26 cellular contexts compared by ENCODE assay signal in genomic region chr3:192597511-192597910, GRCh38.
A peak's percentile ranks its signal among the peaks of the same experiment; 100 is the strongest.
DNase-seq lines count a peak whose midpoint lies in the region; ATAC-seq and TF ChIP-seq lines count a peak whose summit lies in the region.
"Had no signal": no experiment of that assay in that cellular context is flagged by ENCODE, and none has a peak within 500 bp of the region (broad histone marks: within the 10 kb centered on the region; RNA-seq: fewer than 3 reads in every experiment).

No MANE protein-coding gene starts in this region.

- no peaks in the 10 kb centered on the region for H3K36me3 ChIP-seq in prostate gland
- H3K36me3 ChIP-seq: BLaER1, HAP-1, SJCRH30, vagina had no signal

- no peaks in the 10 kb centered on the region for H3K9me3 ChIP-seq in prostate gland
- H3K9me3 ChIP-seq: BLaER1, HAP-1, psoas muscle, SJCRH30, vagina had no signal

- peak overlapping the region; percentile 7 for H3K27ac Mint-ChIP-seq in Calu3 (ENCODE audit: unreplicated experiment)
- H3K27ac Mint-ChIP-seq in activated T-helper 2 cell treated with anti-CD3 and anti-CD28 coated beads, Interferon-gamma antibody, Interleukin-2, Interleukin-4, amounts not matched to agents 10 μg/mL and 5 μg/mL and 100 μg/mL, durations not matched to agents 14 hours and 24 hours and 36 hours: no peak overlapping the region
- H3K27ac Mint-ChIP-seq: activated CD8-positive, alpha-beta T cell treated with anti-CD3 and anti-CD28 coated beads for 36 hours; activated naive CD8-positive, alpha-beta T cell treated with anti-CD3 and anti-CD28 coated beads, Interleukin-2, amount 50 U/mL, for 24 hours had no signal

- peak overlapping the region; percentile 34 for H3K4me3 ChIP-seq in LNCaP clone FGC (ENCODE audit: low read depth, low read length)
- no peak overlapping the region for H3K4me3 ChIP-seq in prostate gland
- H3K4me3 ChIP-seq: BLaER1, HAP-1, K562, psoas muscle, SJCRH30, skin epidermis, vagina had no signal

- H3K4me1 ChIP-seq in prostate gland (replicated peaks): peaks cover 6% of the 10 kb centered on the region
- H3K4me1 ChIP-seq: BLaER1, HAP-1, psoas muscle, SJCRH30, vagina had no signal

- H3K4me3 Mint-ChIP-seq in Calu3 (ENCODE audit: low read depth, unreplicated experiment): peak overlapping the region; percentile 25
- no peak overlapping the region for H3K4me3 Mint-ChIP-seq in activated T-helper 2 cell treated with anti-CD3 and anti-CD28 coated beads, Interferon-gamma antibody, Interleukin-2, Interleukin-4, amounts not matched to agents 10 μg/mL and 5 μg/mL and 100 μg/mL, durations not matched to agents 14 hours and 24 hours and 36 hours (ENCODE audit: low read depth)
- H3K4me3 Mint-ChIP-seq: activated CD8-positive, alpha-beta T cell treated with anti-CD3 and anti-CD28 coated beads for 36 hours; activated naive CD8-positive, alpha-beta T cell treated with anti-CD3 and anti-CD28 coated beads, Interleukin-2, amount 50 U/mL, for 24 hours had no signal

- H3K27me3 Mint-ChIP-seq in Calu3 (ENCODE audit: unreplicated experiment): no peaks in the 10 kb centered on the region
- H3K27me3 Mint-ChIP-seq in activated T-helper 2 cell treated with anti-CD3 and anti-CD28 coated beads, Interferon-gamma antibody, Interleukin-2, Interleukin-4, amounts not matched to agents 10 μg/mL and 5 μg/mL and 100 μg/mL, durations not matched to agents 14 hours and 24 hours and 36 hours (ENCODE audit: low read depth): no peaks in the 10 kb centered on the region
- H3K27me3 Mint-ChIP-seq: activated CD8-positive, alpha-beta T cell treated with anti-CD3 and anti-CD28 coated beads for 36 hours; activated naive CD8-positive, alpha-beta T cell treated with anti-CD3 and anti-CD28 coated beads, Interleukin-2, amount 50 U/mL, for 24 hours had no signal

- TF ChIP-seq CTCF in Calu3 (IDR thresholded peaks at IDR 0.05; ENCODE audit: unreplicated experiment) (no peak), LNCaP clone FGC (IDR thresholded peaks at IDR 0.05; ENCODE audit: control insufficient read depth, extremely low read depth, insufficient read depth) (no peak), prostate gland (IDR thresholded peaks at IDR 0.05) (no peak)

- DNase-seq in Calu3 (peak; percentile 71), LNCaP clone FGC (ENCODE audit: low read depth) (peak; percentile 82), left ventricle myocardium superior (no peak), prostate gland (ENCODE audit: low spot score) (peak; percentile 89)
- DNase-seq in activated T-helper 2 cell treated with anti-CD3 and anti-CD28 coated beads, Interferon-gamma antibody, Interleukin-2, Interleukin-4, amounts not matched to agents 10 μg/mL and 5 μg/mL and 100 μg/mL, durations not matched to agents 14 hours and 24 hours and 36 hours (ENCODE audit: low spot score): no peak
- DNase-seq: activated CD4-positive, CD25-positive, alpha-beta regulatory T cell treated with anti-CD3 and anti-CD28 coated beads, Interleukin-2, amount 50 U/mL, for 72 hours; activated CD8-positive, alpha-beta T cell treated with anti-CD3 and anti-CD28 coated beads for 36 hours; activated effector memory CD4-positive, alpha-beta T cell treated with Interleukin-2 at 50 U/mL for 16 hours; activated naive CD8-positive, alpha-beta T cell treated with anti-CD3 and anti-CD28 coated beads, Interleukin-2, amount 50 U/mL, for 24 hours; hypothalamus; MM.1S; NCI-H2081; NCI-H446 treated with DMSO at 0.1 percent for 48 hours; psoas muscle; SJCRH30; stimulated activated CD4-positive, alpha-beta T cell treated with anti-CD3 and anti-CD28 coated beads, Interleukin-1b, Interleukin-23, amount 100 ng/mL, for 48 hours; substantia nigra had no signal

- no peak for TF ChIP-seq POLR2A in prostate gland (IDR thresholded peaks at IDR 0.05)

- whole genome bisulfite sequencing in prostate gland: 40% methylated on average over 2 of the region's 2 CpGs

- H3K9me3 Mint-ChIP-seq in Calu3 (ENCODE audit: low read depth, unreplicated experiment): peaks cover 2% of the 10 kb centered on the region
- peaks cover 3% of the 10 kb centered on the region for H3K9me3 Mint-ChIP-seq in activated T-helper 2 cell treated with anti-CD3 and anti-CD28 coated beads, Interferon-gamma antibody, Interleukin-2, Interleukin-4, amounts not matched to agents 10 μg/mL and 5 μg/mL and 100 μg/mL, durations not matched to agents 14 hours and 24 hours and 36 hours

- ATAC-seq in left ventricle myocardium superior: peak; percentile 38
- no peak for ATAC-seq in HG02610 (IDR thresholded peaks at IDR 0.05; ENCODE audit: unreplicated experiment)
- no peak for ATAC-seq in HG02973 (IDR thresholded peaks at IDR 0.05; ENCODE audit: unreplicated experiment)
- no peak for ATAC-seq in GM18517 (IDR thresholded peaks at IDR 0.05; ENCODE audit: unreplicated experiment)
- ATAC-seq: activated CD8-positive, alpha-beta T cell treated with anti-CD3 and anti-CD28 coated beads for 36 hours; activated naive CD8-positive, alpha-beta T cell treated with anti-CD3 and anti-CD28 coated beads, Interleukin-2, amount 50 U/mL, for 24 hours; esophagus mucosa; K562; psoas muscle had no signal

- intact Hi-C loops in Calu3 (cut with micrococcal nuclease; ENCODE audit: unreplicated experiment): loop anchor here (1.0 kb wide), 1 partner anchor 11 kb away; no protein-coding TSS in a partner anchor
- intact Hi-C loops in left ventricle myocardium superior (cut with micrococcal nuclease): no loop called here
- intact Hi-C loops in prostate gland (cut with DNase I): no loop called here
- intact Hi-C loops in activated T-helper 2 cell treated with anti-CD3 and anti-CD28 coated beads, Interferon-gamma antibody, Interleukin-2, Interleukin-4, amounts not matched to agents 10 μg/mL and 5 μg/mL and 100 μg/mL, durations not matched to agents 14 hours and 24 hours and 36 hours (cut with micrococcal nuclease): no loop called here

- no peaks in the 10 kb centered on the region for H3K27me3 ChIP-seq in prostate gland (replicated peaks; ENCODE audit: insufficient read depth)
- H3K27me3 ChIP-seq: BLaER1, SJCRH30, vagina had no signal

- H3K27ac ChIP-seq in prostate gland: no peak overlapping the region
- H3K27ac ChIP-seq: BLaER1, psoas muscle, SJCRH30, skin epidermis, vagina had no signal

- no peaks in the 10 kb centered on the region for H3K36me3 Mint-ChIP-seq in Calu3 (ENCODE audit: insufficient read depth, unreplicated experiment)
- no peaks in the 10 kb centered on the region for H3K36me3 Mint-ChIP-seq in activated T-helper 2 cell treated with anti-CD3 and anti-CD28 coated beads, Interferon-gamma antibody, Interleukin-2, Interleukin-4, amounts not matched to agents 10 μg/mL and 5 μg/mL and 100 μg/mL, durations not matched to agents 14 hours and 24 hours and 36 hours (ENCODE audit: low read depth)

- CTCF ChIA-PET in Calu3 (lab: Charles Lee): no interaction called here

- H3K4me1 Mint-ChIP-seq in Calu3 (ENCODE audit: low read depth, unreplicated experiment): peaks cover 22% of the 10 kb centered on the region
- H3K4me1 Mint-ChIP-seq in activated T-helper 2 cell treated with anti-CD3 and anti-CD28 coated beads, Interferon-gamma antibody, Interleukin-2, Interleukin-4, amounts not matched to agents 10 μg/mL and 5 μg/mL and 100 μg/mL, durations not matched to agents 14 hours and 24 hours and 36 hours (ENCODE audit: low read depth): no peaks in the 10 kb centered on the region
- H3K4me1 Mint-ChIP-seq: activated naive CD8-positive, alpha-beta T cell treated with anti-CD3 and anti-CD28 coated beads, Interleukin-2, amount 50 U/mL, for 24 hours had no signal

- no TSS peak for BruUV-seq in Calu3 (replicated peaks; lab: Mats Ljungman, UMichigan)

Comparison
In these comparisons a context has a peak if more than half of its experiments do, and no peak if none do; other contexts are left out.
1. DNase-seq: peak in Calu3 (single experiment), LNCaP clone FGC (single experiment) and prostate gland (single experiment); none in left ventricle myocardium superior (single experiment) and activated T-helper 2 cell treated with anti-CD3 and anti-CD28 coated beads, Interferon-gamma antibody, Interleukin-2, Interleukin-4, amounts not matched to agents 10 μg/mL and 5 μg/mL and 100 μg/mL, durations not matched to agents 14 hours and 24 hours and 36 hours (single experiment).